11 cellular contexts compared by ENCODE assay signal in the genomic region with DNA sequence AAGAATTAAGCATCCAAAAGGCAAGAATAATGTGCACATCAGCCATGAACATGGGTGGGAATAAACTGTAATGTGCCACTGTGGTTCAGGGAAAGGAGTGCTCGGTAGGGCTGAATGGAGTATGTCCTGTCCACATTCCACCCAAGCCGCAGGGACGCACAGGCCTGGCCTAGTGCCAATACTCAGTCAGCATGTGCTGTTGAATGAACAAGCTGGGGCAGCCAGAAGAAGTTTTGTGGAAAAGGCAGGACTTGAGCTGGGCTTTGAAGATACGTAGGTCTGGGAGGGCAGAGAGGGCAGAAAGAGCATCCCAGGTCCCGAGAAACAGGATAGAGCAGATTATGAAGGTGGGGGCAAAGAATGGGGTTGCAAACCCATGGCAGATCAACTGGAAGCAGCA.
DNase-seq lines count a peak whose midpoint lies in the region; TF ChIP-seq lines count a peak whose summit lies in the region.
"Had no signal": no experiment of that assay in that cellular context is flagged by ENCODE, and none has a peak within 500 bp of the region (broad histone marks: within the 10 kb centered on the region; RNA-seq: fewer than 3 reads in every experiment).

No MANE protein-coding gene starts in this region.

- H3K4me1 Mint-ChIP-seq in CD4-positive, alpha-beta memory T cell: peaks cover 10 to 22% (median 20%) of the 10 kb centered on the region in 4 donors
- peaks cover 14% of the 10 kb centered on the region for H3K4me1 Mint-ChIP-seq in activated CD4-positive, alpha-beta memory T cell treated with anti-CD3 and anti-CD28 coated beads, Interleukin-2, amount 10 ng/mL, durations not matched to agents 7 days and 5 days
- H3K4me1 Mint-ChIP-seq: naive B cell had no signal

- H3K27me3 ChIP-seq in right atrium auricular region (no peaks in the 10 kb centered on the region), spleen (replicated peaks in 1 of 7) (no peaks in the 10 kb centered on the region)
- H3K27me3 ChIP-seq in CD4-positive, alpha-beta memory T cell (ENCODE audit: insufficient read depth, low read length): no peaks in the 10 kb centered on the region

- TF ChIP-seq POLR2A in spleen (IDR thresholded peaks at IDR 0.05): no peak

- 60 to 72% (median 62%) methylated on average over 5 of the region's 5 CpGs for WGBS in spleen, 5 donors

- peak overlapping the region in 2 of 7 donors; percentile 12 to 73 for H3K27ac Mint-ChIP-seq in CD4-positive, alpha-beta memory T cell
- no peak overlapping the region for H3K27ac Mint-ChIP-seq in activated CD4-positive, alpha-beta memory T cell treated with anti-CD3 and anti-CD28 coated beads, Interleukin-2, amount 10 ng/mL, durations not matched to agents 7 days and 5 days
- H3K27ac Mint-ChIP-seq: activated naive CD8-positive, alpha-beta T cell treated with anti-CD3 and anti-CD28 coated beads, Interleukin-2, amount 10 ng/mL, durations not matched to agents 7 days and 5 days had no signal

- H3K27me3 Mint-ChIP-seq in CD4-positive, alpha-beta memory T cell: no peaks in the 10 kb centered on the region
- H3K27me3 Mint-ChIP-seq in activated CD4-positive, alpha-beta memory T cell treated with anti-CD3 and anti-CD28 coated beads, Interleukin-2, amount 10 ng/mL, durations not matched to agents 7 days and 5 days: no peaks in the 10 kb centered on the region
- H3K27me3 Mint-ChIP-seq: activated naive CD8-positive, alpha-beta T cell treated with anti-CD3 and anti-CD28 coated beads, Interleukin-2, amount 10 ng/mL, durations not matched to agents 7 days and 5 days; naive B cell had no signal

- H3K27ac ChIP-seq in right atrium auricular region (peak overlapping the region in 1 of 2 donors; percentile 29), spleen (peak overlapping the region in 5 of 8 donors; percentile 54 to 89 (median 78))
- no peak overlapping the region for H3K27ac ChIP-seq in CD4-positive, alpha-beta memory T cell (ENCODE audit: low read depth, low read length)

- H3K9me3 Mint-ChIP-seq in CD4-positive, alpha-beta memory T cell: peaks cover 0 to 5% (median 0%) of the 10 kb centered on the region in 8 donors
- peaks cover 3% of the 10 kb centered on the region for H3K9me3 Mint-ChIP-seq in activated CD4-positive, alpha-beta memory T cell treated with anti-CD3 and anti-CD28 coated beads, Interleukin-2, amount 10 ng/mL, durations not matched to agents 7 days and 5 days

- POLR2A ChIA-PET in CD4-positive, alpha-beta memory T cell (lab: Charles Lee; ENCODE audit: partially characterized antibody): no interaction called here
- POLR2A ChIA-PET in activated CD4-positive, alpha-beta memory T cell treated with anti-CD3 and anti-CD28 coated beads, Interleukin-2, amount 10 ng/mL, durations not matched to agents 7 days and 5 days (lab: Charles Lee): no interaction called here

- peak; percentile 31 for DNase-seq in HuH-7 (ENCODE audit: low spot score)
- DNase-seq in amniotic epithelial cell (ENCODE audit: low read depth): peak; percentile 86
- DNase-seq in right atrium auricular region (ENCODE audit: low spot score): peak; percentile 84
- no peak for DNase-seq in spleen
- no peak for DNase-seq in CD4-positive, alpha-beta memory T cell
- no peak for DNase-seq in NCI-H2081 (lab: John Stamatoyannopoulos, UW)
- DNase-seq in GM10266 (ENCODE audit: extremely low spot score): no peak
- DNase-seq in activated CD4-positive, alpha-beta memory T cell treated with anti-CD3 and anti-CD28 coated beads, Interleukin-2, amount 10 ng/mL, durations not matched to agents 7 days and 5 days: no peak
- DNase-seq: activated naive CD8-positive, alpha-beta T cell treated with anti-CD3 and anti-CD28 coated beads, Interleukin-2, amount 10 ng/mL, durations not matched to agents 7 days and 5 days; naive B cell; SIG-M5 had no signal

- TF ChIP-seq CTCF in right atrium auricular region (IDR thresholded peaks at IDR 0.05): no peak
- no peak for TF ChIP-seq CTCF in spleen (IDR thresholded peaks at IDR 0.05 in 8 of 11, conservative IDR thresholded peaks at IDR 0.05 in 3 of 11)
- TF ChIP-seq CTCF in GM10266 (IDR thresholded peaks at IDR 0.05; ENCODE audit: control insufficient read depth, insufficient read depth, low read depth, missing control alignments): no peak

- no peaks in the 10 kb centered on the region for H3K9me3 ChIP-seq in right atrium auricular region
- H3K9me3 ChIP-seq in spleen: peaks cover 0 to 10% (median 2%) of the 10 kb centered on the region in 8 donors
- H3K9me3 ChIP-seq in CD4-positive, alpha-beta memory T cell (ENCODE audit: control insufficient read depth in 1 of 2, low read length in 2 of 2): no peaks in the 10 kb centered on the region

- intact Hi-C loops in spleen (cut with DNase I; ENCODE audit: low total_unique reads): no loop called here
- intact Hi-C loops in CD4-positive, alpha-beta memory T cell (cut with micrococcal nuclease): no loop called here

- H3K4me3 ChIP-seq in right atrium auricular region (no peak overlapping the region), spleen (no peak overlapping the region)
- H3K4me3 ChIP-seq in CD4-positive, alpha-beta memory T cell (ENCODE audit: low read length in 2 of 2): no peak overlapping the region

- H3K4me3 Mint-ChIP-seq in CD4-positive, alpha-beta memory T cell: peak overlapping the region in 2 of 8 donors; percentile 29 to 36
- H3K4me3 Mint-ChIP-seq in activated CD4-positive, alpha-beta memory T cell treated with anti-CD3 and anti-CD28 coated beads, Interleukin-2, amount 10 ng/mL, durations not matched to agents 7 days and 5 days: no peak overlapping the region
- H3K4me3 Mint-ChIP-seq: activated naive CD8-positive, alpha-beta T cell treated with anti-CD3 and anti-CD28 coated beads, Interleukin-2, amount 10 ng/mL, durations not matched to agents 7 days and 5 days; naive B cell had no signal

- no peaks in the 10 kb centered on the region for H3K36me3 ChIP-seq in right atrium auricular region
- H3K36me3 ChIP-seq in spleen: no peaks in the 10 kb centered on the region
- H3K36me3 ChIP-seq in CD4-positive, alpha-beta memory T cell (ENCODE audit: insufficient read depth, low read length): no peaks in the 10 kb centered on the region

- H3K4me1 ChIP-seq in right atrium auricular region (peaks cover 0 to 37% of the 10 kb centered on the region in 2 donors), spleen (peaks cover 0 to 23% (median 10%) of the 10 kb centered on the region in 6 donors)
- H3K4me1 ChIP-seq in CD4-positive, alpha-beta memory T cell (ENCODE audit: insufficient read depth, low read length): peaks cover 15% of the 10 kb centered on the region

- CTCF ChIA-PET in CD4-positive, alpha-beta memory T cell (lab: Charles Lee; ENCODE audit: partially characterized antibody): interaction anchor here (0.9 to 1.0 kb wide), 2 partner anchors 134 to 969 kb away, joined by 3 read pairs; no protein-coding TSS in a partner anchor
- CTCF ChIA-PET in activated CD4-positive, alpha-beta memory T cell treated with anti-CD3 and anti-CD28 coated beads, Interleukin-2, amount 10 ng/mL, durations not matched to agents 7 days and 5 days (lab: Charles Lee): no interaction called here

- peaks cover 9 to 30% of the 10 kb centered on the region in 2 donors for H3K36me3 Mint-ChIP-seq in CD4-positive, alpha-beta memory T cell
- no peaks in the 10 kb centered on the region for H3K36me3 Mint-ChIP-seq in activated CD4-positive, alpha-beta memory T cell treated with anti-CD3 and anti-CD28 coated beads, Interleukin-2, amount 10 ng/mL, durations not matched to agents 7 days and 5 days (ENCODE audit: low read depth)

Comparison
In these comparisons a context has a peak if more than half of its experiments do, and no peak if none do; other contexts are left out.
1. DNase-seq: peak in HuH-7 (single experiment), amniotic epithelial cell (single experiment) and right atrium auricular region (single experiment); none in spleen (single experiment), CD4-positive, alpha-beta memory T cell (0 of 5), NCI-H2081 (0 of 2), GM10266 (single experiment) and activated CD4-positive, alpha-beta memory T cell treated with anti-CD3 and anti-CD28 coated beads, Interleukin-2, amount 10 ng/mL, durations not matched to agents 7 days and 5 days (single experiment).